In the genomic region with DNA sequence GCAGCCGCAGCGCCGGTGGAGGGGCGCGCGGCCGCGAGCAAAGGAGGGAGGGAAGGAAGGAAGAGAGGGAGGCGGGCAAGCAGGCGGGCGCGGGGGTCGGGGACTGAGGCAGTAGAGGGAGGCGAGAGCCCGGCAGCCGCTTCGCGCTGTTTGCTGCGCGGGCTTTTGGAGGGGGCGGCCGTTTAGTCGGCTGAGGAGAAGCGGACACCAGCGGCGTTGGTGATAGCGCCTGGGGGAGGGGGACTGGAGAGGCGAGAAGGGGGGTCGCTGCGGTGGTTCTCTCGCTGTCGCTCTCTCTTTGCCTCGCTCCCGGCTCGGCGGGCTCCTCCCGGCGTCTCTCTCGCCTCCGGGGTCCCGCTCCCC, we compare ENCODE assay signal across 8 cellular contexts. TPM values are rescaled to one million over a fixed set of nuclear protein-coding genes. Genes with fewer than 3 reads are reported as not detected.
DNase-seq lines count a peak whose midpoint lies in the region; ATAC-seq and TF ChIP-seq lines count a peak whose summit lies in the region.

A gene (plus strand): TSS at position 1 of the 363 bp plus-strand sequence.

- H3K9me2 ChIP-seq in GM23338 (ENCODE audit: insufficient read depth) = no peaks in the 10 kb centered on the region

- peak within 1 kb of the TSS; percentile 90 to 98 (median 96) for H3K9ac ChIP-seq in skeletal muscle tissue (ENCODE audit: low read depth in 1 of 3, low read length in 3 of 3)

- peak within 1 kb of the TSS; percentile 96 for H3K27ac ChIP-seq in GM23338 (ENCODE audit: low read depth)
- peak within 1 kb of the TSS; percentile 98 for H3K27ac ChIP-seq in right cardiac atrium (ENCODE audit: low read length)
- H3K27ac ChIP-seq in skeletal muscle tissue (ENCODE audit: low read depth, low read length) = peak within 1 kb of the TSS; percentile 95

- H3K79me2 ChIP-seq in GM23338 (replicated peaks; ENCODE audit: insufficient read depth) = peaks cover 85% of the 10 kb centered on the region

- H3K36me3 ChIP-seq in GM23338 (ENCODE audit: insufficient read depth) (no peaks in the 10 kb centered on the region), skeletal muscle tissue (ENCODE audit: control insufficient read depth in 3 of 3, insufficient read depth in 3 of 3, low read length in 3 of 3) (peaks cover 0 to 3% (median 0%) of the 10 kb centered on the region in 3 donors)

- H3K27ac Mint-ChIP-seq in GM23338 = no peak within 1 kb of the TSS
- H3K27ac Mint-ChIP-seq in WTC11 = no peak within 1 kb of the TSS

- CTCF ChIA-PET in WTC11 (lab: Charles Lee) = interaction anchor here (0.7 to 2.3 kb wide), 8 partner anchors 12 to 210 kb away, joined by 3 to 10 read pairs (median 7); a partner anchor contains a TSS

- peak within 1 kb of the TSS; percentile 85 for H3K4me3 ChIP-seq in GM23338
- H3K4me3 ChIP-seq in right cardiac atrium (ENCODE audit: low read length) = peak within 1 kb of the TSS; percentile 93
- peak within 1 kb of the TSS; percentile 93 to 100 (median 97) for H3K4me3 ChIP-seq in skeletal muscle tissue (ENCODE audit: low read length in 3 of 3)

- H2AFZ ChIP-seq in GM23338 = peak within 1 kb of the TSS; percentile 38

- H3K9me3 Mint-ChIP-seq in GM23338 (no peaks in the 10 kb centered on the region), WTC11 (no peaks in the 10 kb centered on the region)

- H4K20me1 ChIP-seq in GM23338 (replicated peaks; ENCODE audit: insufficient read depth) = peaks cover 19% of the 10 kb centered on the region

- H3K4me1 ChIP-seq in GM23338 (ENCODE audit: insufficient read depth) (peaks cover 10% of the 10 kb centered on the region), right cardiac atrium (ENCODE audit: control insufficient read depth, insufficient read depth, low read length) (peaks cover 3% of the 10 kb centered on the region), skeletal muscle tissue (ENCODE audit: control insufficient read depth in 3 of 3, insufficient read depth in 3 of 3, low read length in 3 of 3) (peaks cover 8 to 29% (median 19%) of the 10 kb centered on the region in 3 donors)

- H3K27me3 ChIP-seq in GM23338 (ENCODE audit: insufficient read depth) (no peaks in the 10 kb centered on the region), right cardiac atrium (ENCODE audit: control insufficient read depth, insufficient read depth) (no peaks in the 10 kb centered on the region), skeletal muscle tissue (ENCODE audit: control insufficient read depth in 3 of 3, insufficient read depth in 3 of 3, low read length in 3 of 3) (no peaks in the 10 kb centered on the region)

- H3F3A ChIP-seq in GM23338 (replicated peaks; ENCODE audit: low read depth) = no peaks in the 10 kb centered on the region; the same call in 1 of the 2 replicates

- DNase-seq in GM23338 (ENCODE audit: low spot score) = no peak
- no peak for DNase-seq in WTC11 (ENCODE audit: low spot score)
- DNase-seq in right cardiac atrium = no peak
- DNase-seq in globus pallidus (ENCODE audit: low spot score) = no peak
- no peak for DNase-seq in stimulated activated CD4-positive, alpha-beta T cell treated with anti-CD3 and anti-CD28 coated beads, Interleukin-15, amount 100 ng/mL, for 24 hours
- DNase-seq in NCI-H187 treated with DMSO at 0.1 percent for 48 hours (lab: John Stamatoyannopoulos, UW) = no peak
- DNase-seq in foreskin melanocyte = no peak

- peak within 1 kb of the TSS; percentile 92 for H3K4me2 ChIP-seq in GM23338

- peaks cover 23% of the 10 kb centered on the region for H3K4me1 Mint-ChIP-seq in GM23338
- H3K4me1 Mint-ChIP-seq in WTC11 = peaks cover 32% of the 10 kb centered on the region

- intact Hi-C loops in right cardiac atrium (cut with DNase I) = no loop called here

- POLR2A ChIA-PET in WTC11 (lab: Charles Lee) = interaction anchor here (0.6 to 2.9 kb wide), 9 partner anchors 10 to 1174 kb away, joined by 3 to 30 read pairs (median 4); no protein-coding TSS in a partner anchor

- H3K36me3 Mint-ChIP-seq in GM23338 (ENCODE audit: low read depth) (peaks cover 15% of the 10 kb centered on the region), WTC11 (peaks cover 18% of the 10 kb centered on the region)

- WGBS in right cardiac atrium = under 1% methylated on average over 40 of the region's 41 CpGs

- H3K9me3 ChIP-seq in right cardiac atrium (ENCODE audit: control insufficient read depth, low read length) (no peaks in the 10 kb centered on the region), skeletal muscle tissue (ENCODE audit: control insufficient read depth in 3 of 3, low read length in 3 of 3) (no peaks in the 10 kb centered on the region)

- TF ChIP-seq CTCF in GM23338 (conservative IDR thresholded peaks at IDR 0.05; ENCODE audit: low read depth in 2 of 2) (no peak), WTC11 (IDR thresholded peaks at IDR 0.05) (no peak)

- peak; percentile 74 for ATAC-seq in GM23338
- no peak; the same call in 1 of the 2 replicates for ATAC-seq in WTC11
- no peak for ATAC-seq in right cardiac atrium

- H3K4me3 Mint-ChIP-seq in GM23338 (no peak within 1 kb of the TSS), WTC11 (no peak within 1 kb of the TSS)

- peaks cover 4% of the 10 kb centered on the region for H3K27me3 Mint-ChIP-seq in GM23338 (ENCODE audit: insufficient read depth, low read depth, poor library complexity)
- H3K27me3 Mint-ChIP-seq in WTC11 (ENCODE audit: low read depth) = no peaks in the 10 kb centered on the region

TF ChIP-seq in GM23338, 12 proteins besides CTCF, POLR2A, EP300 and RAD21 (continues in another document):
- peak; percentile 63 for TF ChIP-seq POLR2AphosphoS5 (IDR thresholded peaks at IDR 0.05; ENCODE audit: low read depth)

TF ChIP-seq in WTC11, 78 proteins besides CTCF, POLR2A, EP300 and RAD21:
- TF ChIP-seq, protein P1, sequence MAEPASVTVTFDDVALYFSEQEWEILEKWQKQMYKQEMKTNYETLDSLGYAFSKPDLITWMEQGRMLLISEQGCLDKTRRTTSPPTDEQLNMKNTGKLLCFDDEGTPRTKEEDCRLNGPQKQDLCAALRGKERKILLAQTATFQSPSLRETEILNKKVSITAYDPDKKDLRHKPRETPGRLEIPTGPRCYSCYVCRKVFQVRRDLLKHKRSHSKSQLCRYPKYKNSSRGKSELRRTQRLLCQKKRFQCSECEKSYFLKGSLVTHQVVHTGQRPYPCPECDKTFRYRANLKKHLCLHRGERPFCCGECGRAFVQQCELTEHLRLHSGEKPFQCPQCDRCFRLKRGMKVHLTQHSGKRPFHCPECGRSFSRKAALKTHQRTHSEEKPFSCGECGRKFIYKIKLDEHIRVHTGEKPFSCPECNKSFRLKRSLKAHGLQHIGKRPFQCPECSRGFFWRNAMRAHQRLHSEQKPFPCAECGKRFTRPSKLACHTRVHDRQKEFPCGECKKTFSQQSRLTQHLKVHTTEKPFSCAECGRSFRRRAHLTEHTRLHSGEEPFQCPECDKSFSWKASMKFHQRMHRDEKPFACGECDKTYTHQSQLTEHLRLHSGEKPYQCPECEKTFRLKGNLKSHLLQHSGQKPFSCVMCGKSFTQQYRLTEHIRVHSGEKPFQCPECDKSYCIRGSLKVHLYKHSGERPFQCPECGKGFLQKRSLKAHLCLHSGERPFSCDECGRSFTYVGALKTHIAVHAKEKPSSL (CRISPR knock-in tag; conservative IDR thresholded peaks at IDR 0.05) = no peak
- TF ChIP-seq, protein P2, sequence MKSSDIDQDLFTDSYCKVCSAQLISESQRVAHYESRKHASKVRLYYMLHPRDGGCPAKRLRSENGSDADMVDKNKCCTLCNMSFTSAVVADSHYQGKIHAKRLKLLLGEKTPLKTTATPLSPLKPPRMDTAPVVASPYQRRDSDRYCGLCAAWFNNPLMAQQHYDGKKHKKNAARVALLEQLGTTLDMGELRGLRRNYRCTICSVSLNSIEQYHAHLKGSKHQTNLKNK (CRISPR knock-in tag; IDR thresholded peaks at IDR 0.05) = 0 out of 2 replicates have a peak, but pooled peaks have one; percentile 20
- TF ChIP-seq, protein P3, sequence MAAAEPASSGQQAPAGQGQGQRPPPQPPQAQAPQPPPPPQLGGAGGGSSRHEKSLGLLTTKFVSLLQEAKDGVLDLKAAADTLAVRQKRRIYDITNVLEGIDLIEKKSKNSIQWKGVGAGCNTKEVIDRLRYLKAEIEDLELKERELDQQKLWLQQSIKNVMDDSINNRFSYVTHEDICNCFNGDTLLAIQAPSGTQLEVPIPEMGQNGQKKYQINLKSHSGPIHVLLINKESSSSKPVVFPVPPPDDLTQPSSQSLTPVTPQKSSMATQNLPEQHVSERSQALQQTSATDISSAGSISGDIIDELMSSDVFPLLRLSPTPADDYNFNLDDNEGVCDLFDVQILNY (CRISPR knock-in tag; IDR thresholded peaks at IDR 0.05) = no peak
- TF ChIP-seq SP1 (CRISPR knock-in tag; conservative IDR thresholded peaks at IDR 0.05) (peak; percentile 13; the same call in 1 of the 2 replicates), ZNF317 (CRISPR knock-in tag; IDR thresholded peaks at IDR 0.05; ENCODE audit: borderline replicate concordance, low read depth) (no peak), CBFB (CRISPR knock-in tag; IDR thresholded peaks at IDR 0.05; ENCODE audit: low read depth) (0 out of 2 replicates have a peak, but pooled peaks have one; percentile 37), GABPB1 (CRISPR knock-in tag; IDR thresholded peaks at IDR 0.05) (0 out of 2 replicates have a peak, but pooled peaks have one; percentile 34), FOXP1 (CRISPR knock-in tag; IDR thresholded peaks at IDR 0.05; ENCODE audit: borderline replicate concordance) (no peak), ZNF263 (CRISPR knock-in tag; IDR thresholded peaks at IDR 0.05; ENCODE audit: low read depth) (peak; percentile 16; the same call in 1 of the 2 replicates)

RNA-seq across cellular contexts. Expression of the gene that starts here (rescaled TPM):
- total RNA-seq in GM23338 (2014; rRNA removed; shearing (Covaris generic)) = 17.1 and 19.5 TPM in 2 replicates
- polyA plus RNA-seq in GM23338 (2016; fragmentation: Nextera tagmentation; extraction: Ambion mirVana) = 4.9 and 6.7 TPM in 2 replicates
- 19.0 to 24.7 TPM (median 19.7 TPM) in 3 replicates for total RNA-seq in WTC11 (2021)
- 10 to 100 TPM; 10.9 to 15.7 (median 13.2) TPM for total RNA-seq in right cardiac atrium
- polyA plus RNA-seq in right cardiac atrium = 6.0 TPM
- 9.9 TPM for total RNA-seq in skeletal muscle tissue
